ENCODE assay signal across 1 cellular context in the genomic region with DNA sequence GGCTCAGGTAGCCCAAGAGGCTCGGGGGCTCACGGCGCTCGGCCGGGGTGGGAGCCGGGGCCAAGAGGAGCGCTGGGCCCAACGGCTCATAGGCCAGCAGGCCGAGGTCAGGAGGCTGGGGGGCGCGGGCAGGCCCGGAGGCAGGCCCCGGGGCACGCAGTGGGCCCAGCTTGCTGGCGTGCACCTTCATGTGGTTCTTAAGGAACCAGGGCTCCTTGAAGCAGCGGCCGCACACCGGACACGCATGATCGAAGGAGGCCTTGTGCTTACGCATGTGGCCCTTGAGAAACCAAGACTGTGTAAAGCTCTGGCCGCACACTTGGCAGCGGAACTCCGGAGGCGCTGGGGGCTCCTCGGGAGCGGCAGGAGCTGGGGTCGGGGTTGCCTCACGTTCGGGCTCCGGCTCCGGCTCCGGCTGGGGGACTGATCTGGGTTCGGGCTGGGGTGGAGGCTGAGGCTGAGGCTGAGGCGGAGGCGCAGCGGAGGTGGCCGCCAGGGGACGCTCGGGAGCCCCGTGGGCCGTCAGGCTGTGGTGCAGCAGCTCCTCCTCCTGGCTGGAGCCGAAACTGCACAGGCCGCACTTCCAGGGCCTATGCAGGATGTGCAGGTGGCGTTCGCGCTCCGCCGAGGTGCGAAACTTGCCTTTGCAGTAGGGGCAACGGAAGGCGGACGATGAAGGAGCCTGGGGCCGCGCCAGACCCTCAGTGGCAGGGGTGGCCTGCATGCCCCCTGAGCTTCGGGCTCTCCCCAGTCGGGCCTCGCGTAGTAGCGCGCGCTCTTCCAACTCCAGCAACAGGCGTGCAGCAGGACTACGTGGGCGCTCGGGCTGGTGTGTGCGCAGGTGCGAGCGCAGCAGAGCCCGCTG.
TF ChIP-seq lines count a peak whose summit lies in the region.

No MANE protein-coding gene starts in this region.

TF ChIP-seq in K562, 482 proteins besides CTCF, POLR2A, EP300 and RAD21 (continued from another document):
- TF ChIP-seq, protein P1, sequence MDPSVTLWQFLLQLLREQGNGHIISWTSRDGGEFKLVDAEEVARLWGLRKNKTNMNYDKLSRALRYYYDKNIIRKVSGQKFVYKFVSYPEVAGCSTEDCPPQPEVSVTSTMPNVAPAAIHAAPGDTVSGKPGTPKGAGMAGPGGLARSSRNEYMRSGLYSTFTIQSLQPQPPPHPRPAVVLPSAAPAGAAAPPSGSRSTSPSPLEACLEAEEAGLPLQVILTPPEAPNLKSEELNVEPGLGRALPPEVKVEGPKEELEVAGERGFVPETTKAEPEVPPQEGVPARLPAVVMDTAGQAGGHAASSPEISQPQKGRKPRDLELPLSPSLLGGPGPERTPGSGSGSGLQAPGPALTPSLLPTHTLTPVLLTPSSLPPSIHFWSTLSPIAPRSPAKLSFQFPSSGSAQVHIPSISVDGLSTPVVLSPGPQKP (CRISPR knock-in tag; IDR thresholded peaks at IDR 0.05) = no peak
- TF ChIP-seq RCOR1 (IDR thresholded peaks at IDR 0.05; ENCODE audit: borderline replicate concordance in 1 of 2, low read depth in 2 of 2, low read length in 2 of 2) (peak in 1 of 2 experiments; percentile 44; a peak in 1 of 4 replicates), NFYB (IDR thresholded peaks at IDR 0.05; ENCODE audit: extremely low read depth, insufficient read length) (no peak), TEAD1 (CRISPR knock-in tag; IDR thresholded peaks at IDR 0.05) (peak in 1 of 2 experiments; percentile 20; a peak in 1 of 4 replicates), ZNF436 (CRISPR knock-in tag; IDR thresholded peaks at IDR 0.05) (no peak), NFATC3 (IDR thresholded peaks at IDR 0.05) (no peak), PTBP1 (IDR thresholded peaks at IDR 0.05; ENCODE audit: low read depth, low read length) (no peak), ZNF232 (CRISPR knock-in tag; IDR thresholded peaks at IDR 0.05) (no peak), FOS (IDR thresholded peaks at IDR 0.05; ENCODE audit: extremely low read depth, insufficient read length) (no peak)
- TF ChIP-seq, protein P2, sequence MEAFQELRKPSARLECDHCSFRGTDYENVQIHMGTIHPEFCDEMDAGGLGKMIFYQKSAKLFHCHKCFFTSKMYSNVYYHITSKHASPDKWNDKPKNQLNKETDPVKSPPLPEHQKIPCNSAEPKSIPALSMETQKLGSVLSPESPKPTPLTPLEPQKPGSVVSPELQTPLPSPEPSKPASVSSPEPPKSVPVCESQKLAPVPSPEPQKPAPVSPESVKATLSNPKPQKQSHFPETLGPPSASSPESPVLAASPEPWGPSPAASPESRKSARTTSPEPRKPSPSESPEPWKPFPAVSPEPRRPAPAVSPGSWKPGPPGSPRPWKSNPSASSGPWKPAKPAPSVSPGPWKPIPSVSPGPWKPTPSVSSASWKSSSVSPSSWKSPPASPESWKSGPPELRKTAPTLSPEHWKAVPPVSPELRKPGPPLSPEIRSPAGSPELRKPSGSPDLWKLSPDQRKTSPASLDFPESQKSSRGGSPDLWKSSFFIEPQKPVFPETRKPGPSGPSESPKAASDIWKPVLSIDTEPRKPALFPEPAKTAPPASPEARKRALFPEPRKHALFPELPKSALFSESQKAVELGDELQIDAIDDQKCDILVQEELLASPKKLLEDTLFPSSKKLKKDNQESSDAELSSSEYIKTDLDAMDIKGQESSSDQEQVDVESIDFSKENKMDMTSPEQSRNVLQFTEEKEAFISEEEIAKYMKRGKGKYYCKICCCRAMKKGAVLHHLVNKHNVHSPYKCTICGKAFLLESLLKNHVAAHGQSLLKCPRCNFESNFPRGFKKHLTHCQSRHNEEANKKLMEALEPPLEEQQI (IDR thresholded peaks at IDR 0.05) = peak; percentile 50; the same call in 1 of the 2 replicates
